19 cellular contexts compared by ENCODE assay signal in the genomic region with DNA sequence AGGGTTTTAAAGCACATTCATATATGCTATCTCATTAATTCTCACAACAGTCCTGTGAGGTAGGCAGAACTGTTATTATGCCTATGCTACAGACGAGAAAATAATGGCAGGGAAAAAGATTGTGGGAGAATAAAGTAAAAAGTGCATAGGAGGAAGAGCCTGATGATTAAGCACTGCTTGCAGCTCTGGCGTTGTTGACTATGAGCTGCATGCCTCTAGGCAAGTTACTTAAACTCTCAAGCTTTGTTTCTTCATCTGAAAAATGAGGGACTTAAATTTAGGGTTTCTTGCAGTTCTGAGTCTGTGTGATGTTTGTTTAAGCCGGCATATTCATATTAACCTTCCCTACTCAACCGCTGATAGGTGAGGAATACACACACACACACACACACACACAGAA. TPM values are rescaled to one million over a fixed set of nuclear protein-coding genes. Genes with fewer than 3 reads are reported as not detected.
DNase-seq lines count a peak whose midpoint lies in the region; ATAC-seq and TF ChIP-seq lines count a peak whose summit lies in the region.
"Had no signal": no experiment of that assay in that cellular context is flagged by ENCODE, and none has a peak within 500 bp of the region (broad histone marks: within the 10 kb centered on the region; RNA-seq: fewer than 3 reads in every experiment).

No MANE protein-coding gene starts in this region.

- H3K4me1 ChIP-seq in GM23338 (ENCODE audit: insufficient read depth) (peaks cover 13% of the 10 kb centered on the region; the same call in 1 of the 2 replicates), RWPE2 (ENCODE audit: insufficient read depth, poor library complexity, severe bottlenecking) (peaks cover 39% of the 10 kb centered on the region)

- H3K27me3 Mint-ChIP-seq in GM23338 (ENCODE audit: insufficient read depth, low read depth, poor library complexity), result peaks cover 2% of the 10 kb centered on the region
- H3K27me3 Mint-ChIP-seq in osteocyte (ENCODE audit: unreplicated experiment), result no peaks in the 10 kb centered on the region

- H3K4me3 Mint-ChIP-seq in GM23338 (no peak overlapping the region), osteocyte (ENCODE audit: unreplicated experiment) (no peak overlapping the region)
- H3K4me3 Mint-ChIP-seq: activated B cell treated with CpG ODN at 0.5 μM for 24 hours; activated CD8-positive, alpha-beta T cell treated with anti-CD3 and anti-CD28 coated beads for 36 hours; activated T-cell treated with anti-CD3 and anti-CD28 coated beads, Interleukin-2, amount 50 U/mL, for 4 hours had no signal

- no peaks in the 10 kb centered on the region for H3K9me3 ChIP-seq in RWPE2 (ENCODE audit: severe bottlenecking)
- H3K9me3 ChIP-seq: gastroesophageal sphincter, spleen, suprapubic skin had no signal

- no peak overlapping the region for H3K27ac ChIP-seq in GM23338 (ENCODE audit: low read depth)
- H3K27ac ChIP-seq in RWPE2 (ENCODE audit: poor library complexity, severe bottlenecking), result peak overlapping the region; percentile 14
- H3K27ac ChIP-seq: gastroesophageal sphincter, spleen, suprapubic skin had no signal

- no peaks in the 10 kb centered on the region for H3K79me2 ChIP-seq in GM23338 (replicated peaks; ENCODE audit: insufficient read depth)

- H3K4me1 Mint-ChIP-seq in GM23338 (peaks cover 10% of the 10 kb centered on the region; the same call in 2 of the 3 replicates), osteocyte (ENCODE audit: unreplicated experiment) (peaks cover 25% of the 10 kb centered on the region)

- H3K4me3 ChIP-seq in GM23338 (no peak overlapping the region), RWPE2 (ENCODE audit: severe bottlenecking) (no peak overlapping the region)
- H3K4me3 ChIP-seq: gastroesophageal sphincter, spleen, suprapubic skin had no signal

- H3F3A ChIP-seq in GM23338 (replicated peaks; ENCODE audit: low read depth), result no peaks in the 10 kb centered on the region

- H3K4me2 ChIP-seq in GM23338, result no peak overlapping the region

- H3K27me3 ChIP-seq in GM23338 (ENCODE audit: insufficient read depth) (no peaks in the 10 kb centered on the region), RWPE2 (ENCODE audit: insufficient read depth, poor library complexity, severe bottlenecking) (no peaks in the 10 kb centered on the region)
- H3K27me3 ChIP-seq: gastroesophageal sphincter, suprapubic skin had no signal

- no peaks in the 10 kb centered on the region for H4K20me1 ChIP-seq in GM23338 (replicated peaks; ENCODE audit: insufficient read depth)

- peak overlapping the region; percentile 12 for H3K27ac Mint-ChIP-seq in GM23338
- H3K27ac Mint-ChIP-seq in osteocyte (ENCODE audit: unreplicated experiment), result no peak overlapping the region
- H3K27ac Mint-ChIP-seq: activated B cell treated with CpG ODN at 0.5 μM for 24 hours; activated CD8-positive, alpha-beta T cell treated with anti-CD3 and anti-CD28 coated beads for 36 hours had no signal

- H3K9me2 ChIP-seq in GM23338 (ENCODE audit: insufficient read depth), result no peaks in the 10 kb centered on the region

- H3K36me3 ChIP-seq in GM23338 (ENCODE audit: insufficient read depth) (no peaks in the 10 kb centered on the region), RWPE2 (ENCODE audit: low read depth) (no peaks in the 10 kb centered on the region)
- H3K36me3 ChIP-seq: gastroesophageal sphincter, spleen, suprapubic skin had no signal

- ATAC-seq in GM23338, result no peak
- ATAC-seq in RWPE2 (ENCODE audit: low read depth), result peak; percentile 59; the same call in 2 of the 3 replicates
- ATAC-seq: activated CD8-positive, alpha-beta T cell treated with anti-CD3 and anti-CD28 coated beads for 36 hours; gastroesophageal sphincter had no signal

- H2AFZ ChIP-seq in GM23338, result peak overlapping the region; percentile 74; the same call in 1 of the 2 replicates

- H3K9me3 Mint-ChIP-seq in GM23338 (no peaks in the 10 kb centered on the region), osteocyte (ENCODE audit: unreplicated experiment) (no peaks in the 10 kb centered on the region)
- H3K9me3 Mint-ChIP-seq: activated B cell treated with CpG ODN at 0.5 μM for 24 hours; activated CD8-positive, alpha-beta T cell treated with anti-CD3 and anti-CD28 coated beads for 36 hours; activated T-cell treated with anti-CD3 and anti-CD28 coated beads, Interleukin-2, amount 50 U/mL, for 4 hours had no signal

- DNase-seq in GM23338 (ENCODE audit: low spot score) (no peak), RWPE2 (ENCODE audit: low spot score) (no peak), fibroblast of gingiva (ENCODE audit: low read depth) (peak; percentile 50), renal cortical epithelial cell (ENCODE audit: low read depth) (peak; percentile 76), osteocyte (ENCODE audit: extremely low spot score, unreplicated experiment) (no peak), NCI-H2107 (lab: John Stamatoyannopoulos, UW) (no peak)
- no peak for DNase-seq in effector CD8-positive, alpha-beta T cell (lab: John Stamatoyannopoulos, UW)
- DNase-seq: activated B cell treated with CpG ODN at 0.5 μM for 24 hours; activated CD8-positive, alpha-beta T cell treated with anti-CD3 and anti-CD28 coated beads for 36 hours; activated naive CD4-positive, alpha-beta T cell treated with anti-CD3 and anti-CD28 coated beads, Interleukin-2, amount 50 U/mL, for 16 hours; activated T-cell treated with anti-CD3 and anti-CD28 coated beads, Interleukin-2, amount 50 U/mL, for 4 hours; DMS79; NCI-H1092 treated with DMSO at 0.1 percent for 48 hours; NCI-H524 treated with DMSO at 0.1 percent for 48 hours; spleen; stimulated activated CD8-positive, alpha-beta memory T cell treated with anti-CD3 and anti-CD28 coated beads, Interleukin-4, amount 100 ng/mL, for 48 hours; T-helper 2 cell had no signal

- no peak for TF ChIP-seq CTCF in GM23338 (conservative IDR thresholded peaks at IDR 0.05; ENCODE audit: low read depth in 2 of 2)
- TF ChIP-seq CTCF in RWPE2 (IDR thresholded peaks at IDR 0.05; ENCODE audit: poor library complexity, severe bottlenecking), result no peak
- TF ChIP-seq CTCF in osteocyte (IDR thresholded peaks at IDR 0.05), result no peak

- no peaks in the 10 kb centered on the region; the same call in 2 of the 3 replicates for H3K36me3 Mint-ChIP-seq in GM23338 (ENCODE audit: low read depth)
- no peaks in the 10 kb centered on the region for H3K36me3 Mint-ChIP-seq in osteocyte (ENCODE audit: unreplicated experiment)

TF ChIP-seq in GM23338, 12 proteins besides CTCF, POLR2A, EP300 and RAD21 (continues in another document):
- TF ChIP-seq CREB1 (CRISPR knock-in tag; IDR thresholded peaks at IDR 0.05; ENCODE audit: low read depth) (no peak), NANOG (IDR thresholded peaks at IDR 0.05; ENCODE audit: borderline replicate concordance) (no peak), EZH2 (IDR thresholded peaks at IDR 0.05; ENCODE audit: low read depth, unreplicated experiment) (no peak), ZNF331 (CRISPR knock-in tag; IDR thresholded peaks at IDR 0.05; ENCODE audit: low read depth) (no peak)

RNA-seq across cellular contexts. Expression of gene RAPH1, which starts 51.6 kb away (rescaled TPM):
- total RNA-seq in GM23338 (2014; rRNA removed; shearing (Covaris generic)), result 36.2 and 39.1 TPM in 2 replicates
- polyA plus RNA-seq in GM23338 (2016; fragmentation: Nextera tagmentation; extraction: Ambion mirVana), result 5.0 and 6.6 TPM in 2 replicates
- 20.7 and 43.3 TPM in 2 replicates for total RNA-seq in renal cortical epithelial cell
- 37.0 and 38.6 TPM in 2 replicates for total RNA-seq in osteocyte

Comparison
In these comparisons a context has a peak if more than half of its experiments do, and no peak if none do; other contexts are left out.
1. DNase-seq: peak in fibroblast of gingiva (single experiment) and renal cortical epithelial cell (single experiment); none in GM23338 (single experiment), RWPE2 (single experiment), osteocyte (single experiment), effector CD8-positive, alpha-beta T cell (single experiment) and NCI-H2107 (single experiment).